In genomic region chr7:148697950-148698396, GRCh38 we compare ENCODE assay signal across 8 cellular contexts. TPM values are rescaled to one million over a fixed set of nuclear protein-coding genes. Genes with fewer than 3 reads are reported as not detected.
A peak's percentile ranks its signal among the peaks of the same experiment; 100 is the strongest.
DNase-seq lines count a peak whose midpoint lies in the region; FAIRE-seq and TF ChIP-seq lines count a peak whose summit lies in the region.

No MANE protein-coding gene starts in this region.

- H3K9ac ChIP-seq in MM.1S (ENCODE audit: low read length), result peak overlapping the region; percentile 91
- H3K9ac ChIP-seq in mesenchymal stem cell (ENCODE audit: low read length), result peak overlapping the region; percentile 96

- in situ Hi-C loops in ACHN (cut with HindIII; ENCODE audit: low pct_ligation_motif_present, low pct_unique_long_range_greater_than_20kb, low sequenced_read_pairs), result no loop called here

- peak overlapping the region; percentile 97 to 99 for H3K18ac ChIP-seq in mesenchymal stem cell (ENCODE audit: low read depth in 1 of 2, low read length in 2 of 2)

- no peaks in the 10 kb centered on the region for H3K27me3 ChIP-seq in MM.1S (replicated peaks; ENCODE audit: insufficient read depth, low read length)
- no peaks in the 10 kb centered on the region for H3K27me3 ChIP-seq in mesenchymal stem cell (ENCODE audit: control insufficient read depth in 1 of 2, insufficient read depth in 1 of 2, low read length in 2 of 2)

- H3K4me1 Mint-ChIP-seq in MCF 10A (ENCODE audit: insufficient read depth, unreplicated experiment) (peaks cover 43% of the 10 kb centered on the region), type B pancreatic cell (ENCODE audit: unreplicated experiment) (peaks cover 30% of the 10 kb centered on the region)

- H3K4ac ChIP-seq in mesenchymal stem cell (ENCODE audit: low read depth in 1 of 2, low read length in 2 of 2), result peak overlapping the region in 1 of 2 experiments; percentile 17

- H3K4me3 Mint-ChIP-seq in MCF 10A (ENCODE audit: unreplicated experiment) (peak overlapping the region; percentile 85), type B pancreatic cell (peak overlapping the region; percentile 89)

- H3K9me3 Mint-ChIP-seq in MCF 10A (ENCODE audit: unreplicated experiment) (no peaks in the 10 kb centered on the region), type B pancreatic cell (no peaks in the 10 kb centered on the region)

- peak overlapping the region; percentile 99 for H2BK15ac ChIP-seq in mesenchymal stem cell (ENCODE audit: low read depth, poor library complexity, severe bottlenecking)

- H3K4me1 ChIP-seq in MM.1S (ENCODE audit: low read length), result peaks cover 25% of the 10 kb centered on the region
- peaks cover 4% of the 10 kb centered on the region for H3K4me1 ChIP-seq in mesenchymal stem cell (ENCODE audit: control insufficient read depth, insufficient read depth, low read depth, low read length)

- H3K9me3 ChIP-seq in MM.1S (replicated peaks; ENCODE audit: insufficient read depth, low read length) (no peaks in the 10 kb centered on the region), mesenchymal stem cell (ENCODE audit: control insufficient read depth, low read length) (no peaks in the 10 kb centered on the region)

- H4K20me1 ChIP-seq in MM.1S (ENCODE audit: insufficient read depth, low read length), result peaks cover 22% of the 10 kb centered on the region

- DNase-seq in ACHN, result peak; percentile 22
- peak; percentile 22 for DNase-seq in GM19239 (ENCODE audit: insufficient read length, low spot score)
- DNase-seq in MM.1S, result peak; percentile 48
- DNase-seq in MCF 10A (ENCODE audit: unreplicated experiment), result no peak
- DNase-seq in mesenchymal stem cell, result peak; percentile 26
- no peak for DNase-seq in type B pancreatic cell (ENCODE audit: extremely low spot score, unreplicated experiment)
- no peak for DNase-seq in SHP77 treated with DMSO at 0.1 percent for 48 hours (lab: John Stamatoyannopoulos, UW)
- no peak for DNase-seq in D341Med (ENCODE audit: low spot score)

- H4K8ac ChIP-seq in mesenchymal stem cell (ENCODE audit: low read length), result peak overlapping the region; percentile 72

- H3K27ac Mint-ChIP-seq in MCF 10A (ENCODE audit: low read depth, unreplicated experiment), result peak overlapping the region; percentile 71
- peak overlapping the region; percentile 93 for H3K27ac Mint-ChIP-seq in type B pancreatic cell

- H3K36me3 Mint-ChIP-seq in MCF 10A (ENCODE audit: insufficient read depth, unreplicated experiment) (no peaks in the 10 kb centered on the region), type B pancreatic cell (no peaks in the 10 kb centered on the region)

- peaks cover 19% of the 10 kb centered on the region for H3F3A ChIP-seq in MM.1S (ENCODE audit: insufficient read depth, low read length)

- peak overlapping the region; percentile 29 for H4K91ac ChIP-seq in mesenchymal stem cell (ENCODE audit: low read length)

- no peak overlapping the region for H2AK5ac ChIP-seq in mesenchymal stem cell (ENCODE audit: low read length, severe bottlenecking)

- H3K79me2 ChIP-seq in MM.1S (ENCODE audit: low read length), result peaks cover 51% of the 10 kb centered on the region

- H3K14ac ChIP-seq in mesenchymal stem cell (ENCODE audit: low read length in 2 of 2), result peak overlapping the region in 1 of 2 experiments; percentile 37

- POLR2A ChIA-PET in MCF 10A (lab: Yijun Ruan, JAX), result interaction anchor here (1.0 to 3.9 kb wide), 13 partner anchors 12 to 367 kb away, joined by 3 to 23 read pairs (median 4); no protein-coding TSS in a partner anchor

- peak overlapping the region; percentile 83 for H3K4me2 ChIP-seq in MM.1S (ENCODE audit: low read depth, low read length)
- peak overlapping the region; percentile 97 for H3K4me2 ChIP-seq in mesenchymal stem cell (ENCODE audit: low read length, poor library complexity, severe bottlenecking)

- H3K79me1 ChIP-seq in mesenchymal stem cell (replicated peaks; ENCODE audit: low read length, poor library complexity, severe bottlenecking), result no peaks in the 10 kb centered on the region

- peak overlapping the region in 1 of 2 experiments; percentile 72 for H3K23ac ChIP-seq in mesenchymal stem cell (ENCODE audit: low read length in 2 of 2)

- no peaks in the 10 kb centered on the region for H3K9me2 ChIP-seq in MM.1S (replicated peaks; ENCODE audit: insufficient read depth, low read length)

- TF ChIP-seq CTCF in MM.1S (IDR thresholded peaks at IDR 0.05; ENCODE audit: low read length) (no peak), MCF 10A (IDR thresholded peaks at IDR 0.05; ENCODE audit: unreplicated experiment) (no peak), type B pancreatic cell (conservative IDR thresholded peaks at IDR 0.05) (no peak)

- no TSS peak for BruUV-seq in MCF 10A (replicated peaks; lab: Mats Ljungman, UMichigan)

- H2AFZ ChIP-seq in MM.1S (ENCODE audit: low read length), result peak overlapping the region; percentile 75
- H2AFZ ChIP-seq in mesenchymal stem cell (ENCODE audit: low read depth, low read length), result peak overlapping the region; percentile 78

- H2BK120ac ChIP-seq in mesenchymal stem cell (ENCODE audit: low read depth, low read length), result no peak overlapping the region

- H3K36me3 ChIP-seq in MM.1S (replicated peaks; ENCODE audit: insufficient read depth, low read length) (no peaks in the 10 kb centered on the region), mesenchymal stem cell (ENCODE audit: control insufficient read depth in 1 of 2, insufficient read depth in 2 of 2, low read depth in 1 of 2, low read length in 2 of 2) (no peaks in the 10 kb centered on the region)

- peak overlapping the region; percentile 83 for H3K27ac ChIP-seq in MM.1S (ENCODE audit: low read length)
- no peak overlapping the region for H3K27ac ChIP-seq in mesenchymal stem cell (ENCODE audit: low read length, poor library complexity, severe bottlenecking)

- intact Hi-C loops in MCF 10A (cut with micrococcal nuclease), result loop anchor here (2.0 to 10.0 kb wide), 3 partner anchors 121 to 243 kb away; partner anchors contain the start of gene EZH2

- peak overlapping the region; percentile 35 for H2BK5ac ChIP-seq in mesenchymal stem cell (ENCODE audit: low read depth, low read length, poor library complexity, severe bottlenecking)

- WGBS in mesenchymal stem cell, result 6% methylated on average over 18 of the region's 18 CpGs

- peak overlapping the region in 1 of 2 experiments; percentile 63 for H2BK12ac ChIP-seq in mesenchymal stem cell (ENCODE audit: low read length in 2 of 2)

- peak overlapping the region; percentile 80 for H3K4me3 ChIP-seq in MM.1S (ENCODE audit: low read length)
- H3K4me3 ChIP-seq in mesenchymal stem cell (ENCODE audit: insufficient read depth in 1 of 2, low read depth in 1 of 2, low read length in 2 of 2), result peak overlapping the region; percentile 80 to 95

- H3K27me3 Mint-ChIP-seq in MCF 10A (ENCODE audit: insufficient read depth, unreplicated experiment), result no peaks in the 10 kb centered on the region
- H3K27me3 Mint-ChIP-seq in type B pancreatic cell, result no peaks in the 10 kb centered on the region

- CTCF ChIA-PET in MCF 10A (lab: Yijun Ruan, JAX), result interaction anchor here (0.6 kb wide), 1 partner anchor 364 kb away, joined by 3 read pairs; no protein-coding TSS in a partner anchor

- peak; percentile 57 for FAIRE-seq in GM19239 (lab: Jason Lieb, UNC)

RNA-seq across cellular contexts. Expression of gene CUL1, which starts 0.7 kb away (rescaled TPM):
- total RNA-seq in MCF 10A (2022) (41.2 and 49.2 TPM in 2 replicates), type B pancreatic cell (ENCODE audit: low replicate concordance) (56.6 and 57.3 TPM in 2 replicates)
- 30.7 TPM for polyA plus RNA-seq in mesenchymal stem cell (2013, experiment 1 of 2)
- polyA plus RNA-seq in mesenchymal stem cell (2013, experiment 2 of 2), result 31.0 TPM

Comparison
In these comparisons a context has a peak if more than half of its experiments do, and no peak if none do; other contexts are left out.
1. DNase-seq: peak in ACHN (single experiment), GM19239 (single experiment), MM.1S (single experiment) and mesenchymal stem cell (single experiment); none in MCF 10A (single experiment), type B pancreatic cell (single experiment), SHP77 treated with DMSO at 0.1 percent for 48 hours (single experiment) and D341Med (single experiment).